In genomic region chr6:30135147-30135546, GRCh38 we compare ENCODE assay signal across 29 cellular contexts. TPM values are rescaled to one million over a fixed set of nuclear protein-coding genes. Genes with fewer than 3 reads are reported as not detected.
"Had no signal": no experiment of that assay in that cellular context is flagged by ENCODE, and none has a peak within 500 bp of the region (broad histone marks: within the 10 kb centered on the region; RNA-seq: fewer than 3 reads in every experiment).

No MANE protein-coding gene starts in this region.

- H3K4me2 ChIP-seq: SK-N-SH had no signal

- H3K9me3 ChIP-seq: adrenal gland, SJSA1, SK-N-SH had no signal

- H3K36me3 ChIP-seq: adrenal gland, SJSA1 had no signal

- FAIRE-seq: astrocyte, bronchial epithelial cell, TTC549 had no signal

- ATAC-seq: activated T-cell treated with anti-CD3 and anti-CD28 coated beads, Interleukin-2, amount 50 U/mL, for 4 hours; Panc1 had no signal

- H3K9ac ChIP-seq: SK-N-SH had no signal

- H3K4me1 ChIP-seq: adrenal gland had no signal

- DNase-seq: activated CD4-positive, alpha-beta memory T cell treated with anti-CD3 and anti-CD28 coated beads for 36 hours; activated CD4-positive, alpha-beta T cell treated with anti-CD3 and anti-CD28 coated beads for 4 hours; activated CD4-positive, alpha-beta T cell treated with anti-CD3 and anti-CD28 coated beads, Interleukin-2, amount 50 U/mL, for 1 hour; activated CD8-positive, alpha-beta memory T cell treated with anti-CD3 and anti-CD28 coated beads, Interleukin-2, amount 50 U/mL, for 4 hours; activated gamma-delta T cell treated with Interleukin-2 at 50 U/mL for 16 hours; activated naive CD4-positive, alpha-beta T cell treated with anti-CD3 and anti-CD28 coated beads for 36 hours; activated T-cell treated with anti-CD3 and anti-CD28 coated beads for 4 hours; activated T-cell treated with anti-CD3 and anti-CD28 coated beads, Interleukin-2, amount 50 U/mL, for 4 hours; adrenal gland; caudate nucleus; cerebellar nuclear complex; NCI-H1105; NCI-H1417 treated with DMSO at 0.1 percent for 48 hours; NCI-H187 treated with DMSO at 0.1 percent for 48 hours; NCI-H2081 treated with DMSO at 0.1 percent for 48 hours; NCI-H345; NCI-H524 treated with DMSO at 0.1 percent for 48 hours; SHP77 treated with DMSO at 0.1 percent for 48 hours; SK-N-SH had no signal

- H3K4me3 ChIP-seq: adrenal gland, SJSA1 had no signal

- H3K27ac ChIP-seq: adrenal gland, SJSA1 had no signal

RNA-seq across cellular contexts. Expression of gene TRIM40, which starts 0.8 kb away (rescaled TPM):
- total RNA-seq: activated CD4-positive, alpha-beta memory T cell treated with anti-CD3 and anti-CD28 coated beads for 36 hours; activated naive CD4-positive, alpha-beta T cell treated with anti-CD3 and anti-CD28 coated beads for 36 hours; activated T-cell treated with anti-CD3 and anti-CD28 coated beads, Interleukin-2, amount 50 U/mL, for 4 hours; activated T-helper 1 cell treated with anti-CD3 and anti-CD28 coated beads, Interleukin-12 subunit alpha, Interleukin-12 subunit beta, Interleukin-2, Interleukin-4 antibody, amounts not matched to agents 30 ng/mL and 10 ng/mL and 1 ng/mL, durations not matched to agents 14 hours and 24 hours and 36 hours; adrenal gland; astrocyte; bronchial epithelial cell; MCF 10A; NCI-H460; RPMI7951; SJSA1 had no signal
- polyA plus RNA-seq: SK-N-SH had no signal

RNA-seq across cellular contexts. Expression of gene TRIM31, which starts 22.3 kb away (rescaled TPM):
- total RNA-seq: activated CD4-positive, alpha-beta memory T cell treated with anti-CD3 and anti-CD28 coated beads for 36 hours; activated naive CD4-positive, alpha-beta T cell treated with anti-CD3 and anti-CD28 coated beads, Interleukin-2, amount 50 U/mL, for 72 hours; activated T-cell treated with anti-CD3 and anti-CD28 coated beads, Interleukin-2, amount 50 U/mL, for 4 hours; activated T-helper 1 cell treated with anti-CD3 and anti-CD28 coated beads, Interleukin-12 subunit alpha, Interleukin-12 subunit beta, Interleukin-2, Interleukin-4 antibody, amounts not matched to agents 30 ng/mL and 10 ng/mL and 1 ng/mL, durations not matched to agents 14 hours and 24 hours and 36 hours; astrocyte; bronchial epithelial cell; MCF 10A; NCI-H460; RPMI7951; SJSA1 had no signal
- polyA plus RNA-seq: SK-N-SH had no signal

RNA-seq across cellular contexts. Expression of gene TRIM10, which starts 25.9 kb away (rescaled TPM):
- total RNA-seq: activated T-cell treated with anti-CD3 and anti-CD28 coated beads, Interleukin-2, amount 50 U/mL, for 4 hours; adrenal gland; astrocyte; bronchial epithelial cell; MCF 10A; NCI-H460; RPMI7951; SJSA1 had no signal
- polyA plus RNA-seq: adrenal gland, SK-N-SH had no signal

RNA-seq across cellular contexts. Expression of gene TRIM15, which starts 28.2 kb away (rescaled TPM):
- total RNA-seq: adrenal gland, astrocyte, bronchial epithelial cell, NCI-H460, RPMI7951, SJSA1 had no signal
- polyA plus RNA-seq: adrenal gland, SK-N-SH had no signal

RNA-seq across cellular contexts. Expression of gene RNF39, which starts 59.6 kb away (rescaled TPM):
- total RNA-seq: activated CD4-positive, alpha-beta memory T cell treated with anti-CD3 and anti-CD28 coated beads for 36 hours; activated naive CD4-positive, alpha-beta T cell treated with anti-CD3 and anti-CD28 coated beads for 36 hours; activated naive CD4-positive, alpha-beta T cell treated with anti-CD3 and anti-CD28 coated beads, Interleukin-2, amount 50 U/mL, for 72 hours; activated T-cell treated with anti-CD3 and anti-CD28 coated beads, Interleukin-2, amount 50 U/mL, for 4 hours; activated T-helper 1 cell treated with anti-CD3 and anti-CD28 coated beads, Interleukin-12 subunit alpha, Interleukin-12 subunit beta, Interleukin-2, Interleukin-4 antibody, amounts not matched to agents 30 ng/mL and 10 ng/mL and 1 ng/mL, durations not matched to agents 14 hours and 24 hours and 36 hours; astrocyte; NCI-H460; RPMI7951; SJSA1 had no signal
- polyA plus RNA-seq: SK-N-SH had no signal
